ENCODE assay signal across 1 cellular context in the genomic region with DNA sequence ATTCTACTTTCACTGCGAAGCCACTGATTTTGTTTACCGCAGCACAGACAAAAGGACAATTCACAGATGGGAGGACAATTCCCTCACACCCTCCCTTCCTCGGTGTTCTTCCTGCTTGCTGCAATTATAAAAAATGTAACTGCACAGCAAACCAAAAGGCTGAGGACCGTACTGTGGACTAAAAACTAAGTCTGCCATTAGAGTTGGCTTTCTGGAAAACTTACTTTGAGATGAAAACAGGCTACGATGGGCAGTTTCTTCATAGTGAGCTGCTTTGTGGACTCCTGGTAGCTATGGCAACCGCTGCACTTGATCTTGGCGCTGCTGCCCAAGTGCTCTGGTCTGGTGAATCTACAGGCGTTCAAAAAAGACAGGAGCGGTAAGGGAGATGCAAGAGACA.
TF ChIP-seq lines count a peak whose summit lies in the region.

No MANE protein-coding gene starts in this region.

TF ChIP-seq in K562, 482 proteins besides CTCF, POLR2A, EP300 and RAD21 (continued from another document):
- TF ChIP-seq, protein P1, sequence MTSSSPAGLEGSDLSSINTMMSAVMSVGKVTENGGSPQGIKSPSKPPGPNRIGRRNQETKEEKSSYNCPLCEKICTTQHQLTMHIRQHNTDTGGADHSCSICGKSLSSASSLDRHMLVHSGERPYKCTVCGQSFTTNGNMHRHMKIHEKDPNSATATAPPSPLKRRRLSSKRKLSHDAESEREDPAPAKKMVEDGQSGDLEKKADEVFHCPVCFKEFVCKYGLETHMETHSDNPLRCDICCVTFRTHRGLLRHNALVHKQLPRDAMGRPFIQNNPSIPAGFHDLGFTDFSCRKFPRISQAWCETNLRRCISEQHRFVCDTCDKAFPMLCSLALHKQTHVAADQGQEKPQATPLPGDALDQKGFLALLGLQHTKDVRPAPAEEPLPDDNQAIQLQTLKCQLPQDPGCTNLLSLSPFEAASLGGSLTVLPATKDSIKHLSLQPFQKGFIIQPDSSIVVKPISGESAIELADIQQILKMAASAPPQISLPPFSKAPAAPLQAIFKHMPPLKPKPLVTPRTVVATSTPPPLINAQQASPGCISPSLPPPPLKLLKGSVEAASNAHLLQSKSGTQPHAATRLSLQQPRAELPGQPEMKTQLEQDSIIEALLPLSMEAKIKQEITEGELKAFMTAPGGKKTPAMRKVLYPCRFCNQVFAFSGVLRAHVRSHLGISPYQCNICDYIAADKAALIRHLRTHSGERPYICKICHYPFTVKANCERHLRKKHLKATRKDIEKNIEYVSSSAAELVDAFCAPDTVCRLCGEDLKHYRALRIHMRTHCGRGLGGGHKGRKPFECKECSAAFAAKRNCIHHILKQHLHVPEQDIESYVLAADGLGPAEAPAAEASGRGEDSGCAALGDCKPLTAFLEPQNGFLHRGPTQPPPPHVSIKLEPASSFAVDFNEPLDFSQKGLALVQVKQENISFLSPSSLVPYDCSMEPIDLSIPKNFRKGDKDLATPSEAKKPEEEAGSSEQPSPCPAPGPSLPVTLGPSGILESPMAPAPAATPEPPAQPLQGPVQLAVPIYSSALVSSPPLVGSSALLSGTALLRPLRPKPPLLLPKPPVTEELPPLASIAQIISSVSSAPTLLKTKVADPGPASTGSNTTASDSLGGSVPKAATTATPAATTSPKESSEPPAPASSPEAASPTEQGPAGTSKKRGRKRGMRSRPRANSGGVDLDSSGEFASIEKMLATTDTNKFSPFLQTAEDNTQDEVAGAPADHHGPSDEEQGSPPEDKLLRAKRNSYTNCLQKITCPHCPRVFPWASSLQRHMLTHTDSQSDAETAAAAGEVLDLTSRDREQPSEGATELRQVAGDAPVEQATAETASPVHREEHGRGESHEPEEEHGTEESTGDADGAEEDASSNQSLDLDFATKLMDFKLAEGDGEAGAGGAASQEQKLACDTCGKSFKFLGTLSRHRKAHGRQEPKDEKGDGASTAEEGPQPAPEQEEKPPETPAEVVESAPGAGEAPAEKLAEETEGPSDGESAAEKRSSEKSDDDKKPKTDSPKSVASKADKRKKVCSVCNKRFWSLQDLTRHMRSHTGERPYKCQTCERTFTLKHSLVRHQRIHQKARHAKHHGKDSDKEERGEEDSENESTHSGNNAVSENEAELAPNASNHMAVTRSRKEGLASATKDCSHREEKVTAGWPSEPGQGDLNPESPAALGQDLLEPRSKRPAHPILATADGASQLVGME (CRISPR knock-in tag; IDR thresholded peaks at IDR 0.05): no peak
